Comparison of ENCODE assay signal across 2 cellular contexts in the genomic region with DNA sequence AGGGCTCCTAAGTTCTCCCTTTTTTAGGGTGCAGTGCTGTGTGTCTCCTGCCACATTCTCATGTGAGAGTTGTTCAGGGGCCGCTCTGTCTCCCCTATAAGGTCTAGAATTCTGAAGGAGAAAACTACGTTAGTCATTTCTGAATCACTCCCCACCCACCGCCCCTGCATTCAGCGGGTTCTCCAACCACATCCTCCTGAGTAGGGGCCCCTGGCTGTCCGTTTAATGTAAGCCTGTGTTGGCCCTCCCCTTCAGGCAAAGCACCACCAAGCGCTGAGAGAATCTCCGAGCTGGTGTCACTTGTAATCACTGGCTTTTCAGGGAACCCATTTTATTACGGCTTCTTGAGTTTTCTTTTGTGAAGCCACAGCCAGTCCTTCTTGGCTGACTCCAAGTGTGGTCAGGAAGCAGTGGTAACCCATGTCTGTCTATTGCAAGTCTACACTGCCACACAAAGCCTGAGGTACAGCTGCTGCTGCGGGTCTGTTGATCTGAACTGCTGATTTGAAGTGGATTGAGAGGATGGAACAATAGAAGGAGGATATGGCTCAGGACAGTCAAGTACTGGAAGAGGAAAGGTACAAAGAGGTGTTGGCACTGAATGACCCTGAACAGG.
A peak's percentile ranks its signal among the peaks of the same experiment; 100 is the strongest.
TF ChIP-seq lines count a peak whose summit lies in the region.

No MANE protein-coding gene starts in this region.

TF ChIP-seq in GM12878, 131 proteins besides CTCF, POLR2A, EP300 and RAD21 (continued from another document and continues in another):
- TF ChIP-seq ETV6 (conservative IDR thresholded peaks at IDR 0.05 in 1 of 2, IDR thresholded peaks at IDR 0.05 in 1 of 2; ENCODE audit: borderline replicate concordance in 1 of 2, low read depth in 1 of 2), result peak in 1 of 2 experiments; percentile 62; a peak in 2 of 4 replicates
- no peak for TF ChIP-seq CEBPB (IDR thresholded peaks at IDR 0.05; ENCODE audit: borderline replicate concordance in 1 of 2, low read depth in 2 of 2, low read length in 2 of 2)
- no peak for TF ChIP-seq KAT2A (conservative IDR thresholded peaks at IDR 0.05; ENCODE audit: control insufficient read depth, low read depth, low read length)
- TF ChIP-seq PBX3 (IDR thresholded peaks at IDR 0.05; ENCODE audit: insufficient replicate concordance, low read depth, low read length), result peak; percentile 34
- TF ChIP-seq CHD4 (IDR thresholded peaks at IDR 0.05), result no peak
- peak; percentile 66 for TF ChIP-seq POLR2AphosphoS5 (IDR thresholded peaks at IDR 0.05; ENCODE audit: low read length)
- no peak for TF ChIP-seq HDGF (IDR thresholded peaks at IDR 0.05)
- TF ChIP-seq BCL11A (IDR thresholded peaks at IDR 0.05; ENCODE audit: low read depth, low read length), result peak; percentile 79
- peak; percentile 73 for TF ChIP-seq SP1 (IDR thresholded peaks at IDR 0.05; ENCODE audit: low read depth, low read length)
- 0 out of 2 replicates have a peak, but pooled peaks have one; percentile 37 for TF ChIP-seq PML (IDR thresholded peaks at IDR 0.05; ENCODE audit: low read length)
- peak; percentile 84 for TF ChIP-seq JUNB (IDR thresholded peaks at IDR 0.05)
- no peak for TF ChIP-seq WRNIP1 (IDR thresholded peaks at IDR 0.05; ENCODE audit: borderline replicate concordance, low read depth, low read length)
- peak; percentile 89 for TF ChIP-seq IRF4 (IDR thresholded peaks at IDR 0.05; ENCODE audit: low read depth, low read length)
- no peak for TF ChIP-seq SMARCA5 (IDR thresholded peaks at IDR 0.05)
- TF ChIP-seq, protein P1, sequence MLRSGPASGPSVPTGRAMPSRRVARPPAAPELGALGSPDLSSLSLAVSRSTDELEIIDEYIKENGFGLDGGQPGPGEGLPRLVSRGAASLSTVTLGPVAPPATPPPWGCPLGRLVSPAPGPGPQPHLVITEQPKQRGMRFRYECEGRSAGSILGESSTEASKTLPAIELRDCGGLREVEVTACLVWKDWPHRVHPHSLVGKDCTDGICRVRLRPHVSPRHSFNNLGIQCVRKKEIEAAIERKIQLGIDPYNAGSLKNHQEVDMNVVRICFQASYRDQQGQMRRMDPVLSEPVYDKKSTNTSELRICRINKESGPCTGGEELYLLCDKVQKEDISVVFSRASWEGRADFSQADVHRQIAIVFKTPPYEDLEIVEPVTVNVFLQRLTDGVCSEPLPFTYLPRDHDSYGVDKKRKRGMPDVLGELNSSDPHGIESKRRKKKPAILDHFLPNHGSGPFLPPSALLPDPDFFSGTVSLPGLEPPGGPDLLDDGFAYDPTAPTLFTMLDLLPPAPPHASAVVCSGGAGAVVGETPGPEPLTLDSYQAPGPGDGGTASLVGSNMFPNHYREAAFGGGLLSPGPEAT (IDR thresholded peaks at IDR 0.05; ENCODE audit: low read depth), result 0 out of 2 replicates have a peak, but pooled peaks have one; percentile 13
- TF ChIP-seq BHLHE40 (IDR thresholded peaks at IDR 0.05; ENCODE audit: borderline replicate concordance in 1 of 2, low read depth in 2 of 2, low read length in 1 of 2), result peak; percentile 43 to 49; a peak in 2 of 4 replicates
- no peak for TF ChIP-seq RFX5 (IDR thresholded peaks at IDR 0.05; ENCODE audit: low read depth, low read length)
- no peak for TF ChIP-seq CBX3 (IDR thresholded peaks at IDR 0.05; ENCODE audit: borderline replicate concordance, low read depth)
- peak in 1 of 2 experiments; percentile 85; a peak in 2 of 4 replicates for TF ChIP-seq SRF (IDR thresholded peaks at IDR 0.05; ENCODE audit: low read depth in 2 of 2, low read length in 2 of 2)
- TF ChIP-seq MTA2 (IDR thresholded peaks at IDR 0.05; ENCODE audit: low read depth), result peak; percentile 40; the same call in 1 of the 2 replicates
- peak; percentile 70 for TF ChIP-seq GABPA (IDR thresholded peaks at IDR 0.05; ENCODE audit: low read depth)
- no peak for TF ChIP-seq RELA (IDR thresholded peaks at IDR 0.05; ENCODE audit: borderline replicate concordance, partially characterized antibody)
- TF ChIP-seq ATF2 (IDR thresholded peaks at IDR 0.05; ENCODE audit: low read length), result no peak
- TF ChIP-seq SMC3 (IDR thresholded peaks at IDR 0.05; ENCODE audit: borderline replicate concordance, low read length), result no peak
- TF ChIP-seq, protein P2, sequence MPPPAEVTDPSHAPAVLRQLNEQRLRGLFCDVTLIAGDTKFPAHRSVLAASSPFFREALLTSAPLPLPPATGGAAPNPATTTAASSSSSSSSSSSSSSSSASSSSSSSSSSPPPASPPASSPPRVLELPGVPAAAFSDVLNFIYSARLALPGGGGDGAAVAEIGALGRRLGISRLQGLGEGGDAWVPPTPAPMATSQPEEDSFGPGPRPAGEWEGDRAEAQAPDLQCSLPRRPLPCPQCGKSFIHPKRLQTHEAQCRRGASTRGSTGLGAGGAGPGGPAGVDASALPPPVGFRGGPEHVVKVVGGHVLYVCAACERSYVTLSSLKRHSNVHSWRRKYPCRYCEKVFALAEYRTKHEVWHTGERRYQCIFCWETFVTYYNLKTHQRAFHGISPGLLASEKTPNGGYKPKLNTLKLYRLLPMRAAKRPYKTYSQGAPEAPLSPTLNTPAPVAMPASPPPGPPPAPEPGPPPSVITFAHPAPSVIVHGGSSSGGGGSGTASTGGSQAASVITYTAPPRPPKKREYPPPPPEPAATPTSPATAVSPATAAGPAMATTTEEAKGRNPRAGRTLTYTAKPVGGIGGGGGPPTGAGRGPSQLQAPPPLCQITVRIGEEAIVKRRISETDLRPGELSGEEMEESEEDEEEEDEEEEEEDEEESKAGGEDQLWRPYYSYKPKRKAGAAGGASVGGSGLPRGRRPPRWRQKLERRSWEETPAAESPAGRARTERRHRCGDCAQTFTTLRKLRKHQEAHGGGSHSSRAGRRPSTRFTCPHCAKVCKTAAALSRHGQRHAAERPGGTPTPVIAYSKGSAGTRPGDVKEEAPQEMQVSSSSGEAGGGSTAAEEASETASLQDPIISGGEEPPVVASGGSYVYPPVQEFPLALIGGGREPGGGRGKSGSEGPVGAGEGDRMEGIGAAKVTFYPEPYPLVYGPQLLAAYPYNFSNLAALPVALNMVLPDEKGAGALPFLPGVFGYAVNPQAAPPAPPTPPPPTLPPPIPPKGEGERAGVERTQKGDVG (CRISPR knock-in tag; IDR thresholded peaks at IDR 0.05), result no peak

TF ChIP-seq in WTC11, 78 proteins besides CTCF, POLR2A, EP300 and RAD21 (continued from another document):
- TF ChIP-seq ATF6 (CRISPR knock-in tag; IDR thresholded peaks at IDR 0.05) (no peak), RORB (CRISPR knock-in tag; IDR thresholded peaks at IDR 0.05) (no peak), MYBL2 (CRISPR knock-in tag; IDR thresholded peaks at IDR 0.05) (no peak), ZMAT4 (CRISPR knock-in tag; IDR thresholded peaks at IDR 0.05) (no peak), ELF4 (CRISPR knock-in tag; IDR thresholded peaks at IDR 0.05; ENCODE audit: low read depth) (no peak), ESRRA (CRISPR knock-in tag; IDR thresholded peaks at IDR 0.05; ENCODE audit: borderline replicate concordance) (no peak), NFYB (CRISPR knock-in tag; conservative IDR thresholded peaks at IDR 0.05; ENCODE audit: low read depth) (no peak), CDX4 (CRISPR knock-in tag; IDR thresholded peaks at IDR 0.05; ENCODE audit: borderline replicate concordance) (no peak), ZNF317 (CRISPR knock-in tag; IDR thresholded peaks at IDR 0.05; ENCODE audit: borderline replicate concordance, low read depth) (no peak)
- TF ChIP-seq, protein P3, sequence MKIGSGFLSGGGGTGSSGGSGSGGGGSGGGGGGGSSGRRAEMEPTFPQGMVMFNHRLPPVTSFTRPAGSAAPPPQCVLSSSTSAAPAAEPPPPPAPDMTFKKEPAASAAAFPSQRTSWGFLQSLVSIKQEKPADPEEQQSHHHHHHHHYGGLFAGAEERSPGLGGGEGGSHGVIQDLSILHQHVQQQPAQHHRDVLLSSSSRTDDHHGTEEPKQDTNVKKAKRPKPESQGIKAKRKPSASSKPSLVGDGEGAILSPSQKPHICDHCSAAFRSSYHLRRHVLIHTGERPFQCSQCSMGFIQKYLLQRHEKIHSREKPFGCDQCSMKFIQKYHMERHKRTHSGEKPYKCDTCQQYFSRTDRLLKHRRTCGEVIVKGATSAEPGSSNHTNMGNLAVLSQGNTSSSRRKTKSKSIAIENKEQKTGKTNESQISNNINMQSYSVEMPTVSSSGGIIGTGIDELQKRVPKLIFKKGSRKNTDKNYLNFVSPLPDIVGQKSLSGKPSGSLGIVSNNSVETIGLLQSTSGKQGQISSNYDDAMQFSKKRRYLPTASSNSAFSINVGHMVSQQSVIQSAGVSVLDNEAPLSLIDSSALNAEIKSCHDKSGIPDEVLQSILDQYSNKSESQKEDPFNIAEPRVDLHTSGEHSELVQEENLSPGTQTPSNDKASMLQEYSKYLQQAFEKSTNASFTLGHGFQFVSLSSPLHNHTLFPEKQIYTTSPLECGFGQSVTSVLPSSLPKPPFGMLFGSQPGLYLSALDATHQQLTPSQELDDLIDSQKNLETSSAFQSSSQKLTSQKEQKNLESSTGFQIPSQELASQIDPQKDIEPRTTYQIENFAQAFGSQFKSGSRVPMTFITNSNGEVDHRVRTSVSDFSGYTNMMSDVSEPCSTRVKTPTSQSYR (CRISPR knock-in tag; IDR thresholded peaks at IDR 0.05), result no peak
- TF ChIP-seq, protein P4, sequence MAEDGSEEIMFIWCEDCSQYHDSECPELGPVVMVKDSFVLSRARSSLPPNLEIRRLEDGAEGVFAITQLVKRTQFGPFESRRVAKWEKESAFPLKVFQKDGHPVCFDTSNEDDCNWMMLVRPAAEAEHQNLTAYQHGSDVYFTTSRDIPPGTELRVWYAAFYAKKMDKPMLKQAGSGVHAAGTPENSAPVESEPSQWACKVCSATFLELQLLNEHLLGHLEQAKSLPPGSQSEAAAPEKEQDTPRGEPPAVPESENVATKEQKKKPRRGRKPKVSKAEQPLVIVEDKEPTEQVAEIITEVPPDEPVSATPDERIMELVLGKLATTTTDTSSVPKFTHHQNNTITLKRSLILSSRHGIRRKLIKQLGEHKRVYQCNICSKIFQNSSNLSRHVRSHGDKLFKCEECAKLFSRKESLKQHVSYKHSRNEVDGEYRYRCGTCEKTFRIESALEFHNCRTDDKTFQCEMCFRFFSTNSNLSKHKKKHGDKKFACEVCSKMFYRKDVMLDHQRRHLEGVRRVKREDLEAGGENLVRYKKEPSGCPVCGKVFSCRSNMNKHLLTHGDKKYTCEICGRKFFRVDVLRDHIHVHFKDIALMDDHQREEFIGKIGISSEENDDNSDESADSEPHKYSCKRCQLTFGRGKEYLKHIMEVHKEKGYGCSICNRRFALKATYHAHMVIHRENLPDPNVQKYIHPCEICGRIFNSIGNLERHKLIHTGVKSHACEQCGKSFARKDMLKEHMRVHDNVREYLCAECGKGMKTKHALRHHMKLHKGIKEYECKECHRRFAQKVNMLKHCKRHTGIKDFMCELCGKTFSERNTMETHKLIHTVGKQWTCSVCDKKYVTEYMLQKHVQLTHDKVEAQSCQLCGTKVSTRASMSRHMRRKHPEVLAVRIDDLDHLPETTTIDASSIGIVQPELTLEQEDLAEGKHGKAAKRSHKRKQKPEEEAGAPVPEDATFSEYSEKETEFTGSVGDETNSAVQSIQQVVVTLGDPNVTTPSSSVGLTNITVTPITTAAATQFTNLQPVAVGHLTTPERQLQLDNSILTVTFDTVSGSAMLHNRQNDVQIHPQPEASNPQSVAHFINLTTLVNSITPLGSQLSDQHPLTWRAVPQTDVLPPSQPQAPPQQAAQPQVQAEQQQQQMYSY (CRISPR knock-in tag; IDR thresholded peaks at IDR 0.05), result no peak
